Comparison of ENCODE assay signal across 24 cellular contexts in the genomic region with DNA sequence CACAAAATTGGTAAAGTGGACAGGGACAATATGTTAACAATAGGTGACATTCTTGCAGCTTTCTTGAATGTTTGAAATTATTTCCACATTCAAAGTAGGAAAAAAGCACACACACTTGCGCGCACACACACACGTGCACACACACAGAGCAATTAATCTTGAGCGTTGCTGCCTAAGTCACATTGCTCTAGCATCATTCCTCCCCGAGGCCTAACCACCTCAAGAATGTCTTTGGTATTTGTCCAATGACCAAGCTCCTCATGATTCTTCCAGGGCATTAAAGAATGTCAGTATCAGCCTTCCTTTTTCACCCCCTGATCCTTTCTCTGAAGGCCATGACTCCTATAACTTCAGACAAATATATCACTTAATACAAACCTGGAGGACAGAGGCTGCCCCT.
A peak's percentile ranks its signal among the peaks of the same experiment; 100 is the strongest.
DNase-seq lines count a peak whose midpoint lies in the region; ATAC-seq and TF ChIP-seq lines count a peak whose summit lies in the region.
"Had no signal": no experiment of that assay in that cellular context is flagged by ENCODE, and none has a peak within 500 bp of the region (broad histone marks: within the 10 kb centered on the region; RNA-seq: fewer than 3 reads in every experiment).

No MANE protein-coding gene starts in this region.

- H3K4me1 Mint-ChIP-seq in endothelial cell (ENCODE audit: unreplicated experiment): no peaks in the 10 kb centered on the region
- no peaks in the 10 kb centered on the region for H3K4me1 Mint-ChIP-seq in T-helper 2 cell treated with Interferon-gamma antibody and Interleukin-4, amounts not matched to agents 5 μg/mL and 100 μg/mL, for 36 hours (ENCODE audit: low read depth)
- H3K4me1 Mint-ChIP-seq: H9, IgD-negative memory B cell, neural progenitor cell had no signal

- TF ChIP-seq CTCF in endothelial cell (IDR thresholded peaks at IDR 0.05; ENCODE audit: unreplicated experiment): no peak

- H3K36me3 Mint-ChIP-seq in endothelial cell (ENCODE audit: low read depth, unreplicated experiment): no peaks in the 10 kb centered on the region
- H3K36me3 Mint-ChIP-seq in T-helper 2 cell treated with Interferon-gamma antibody and Interleukin-4, amounts not matched to agents 5 μg/mL and 100 μg/mL, for 36 hours (ENCODE audit: low read depth): no peaks in the 10 kb centered on the region
- H3K36me3 Mint-ChIP-seq: IgD-negative memory B cell, neural progenitor cell had no signal

- no peaks in the 10 kb centered on the region for H3K27me3 ChIP-seq in adipocyte (replicated peaks; ENCODE audit: control insufficient read depth, insufficient read depth, low read length)
- H3K27me3 ChIP-seq: gastrocnemius medialis, neural progenitor cell had no signal

- H3K27ac Mint-ChIP-seq in endothelial cell (ENCODE audit: unreplicated experiment): no peak overlapping the region
- no peak overlapping the region for H3K27ac Mint-ChIP-seq in T-helper 2 cell treated with Interferon-gamma antibody and Interleukin-4, amounts not matched to agents 5 μg/mL and 100 μg/mL, for 36 hours
- H3K27ac Mint-ChIP-seq: endodermal cell, H9, IgD-negative memory B cell, neural progenitor cell had no signal

- H3K9me3 ChIP-seq in adipocyte (ENCODE audit: control insufficient read depth, low read length): no peaks in the 10 kb centered on the region
- H3K9me3 ChIP-seq: gastrocnemius medialis, psoas muscle had no signal

- no peak overlapping the region for H3K9ac ChIP-seq in adipocyte (ENCODE audit: low read length)
- H3K9ac ChIP-seq: neural progenitor cell had no signal

- peak; percentile 73 for DNase-seq in GM03348 (ENCODE audit: low spot score)
- DNase-seq in adipocyte (ENCODE audit: low read depth): peak; percentile 51
- peak; percentile 61 for DNase-seq in fibroblast of peridontal ligament (ENCODE audit: extremely low read depth)
- peak; percentile 1 for DNase-seq in skeletal muscle cell (ENCODE audit: low read depth)
- no peak for DNase-seq in endothelial cell (ENCODE audit: low spot score)
- DNase-seq in T-helper 2 cell treated with Interferon-gamma antibody and Interleukin-4, amounts not matched to agents 5 μg/mL and 100 μg/mL, for 36 hours (ENCODE audit: low spot score): no peak
- no peak for DNase-seq in NOMO-1 (lab: John Stamatoyannopoulos, UW; ENCODE audit: unreplicated experiment in 2 of 2)
- DNase-seq: activated CD4-positive, alpha-beta T cell treated with anti-CD3 and anti-CD28 coated beads for 48 hours; activated CD8-positive, alpha-beta memory T cell treated with anti-CD3 and anti-CD28 coated beads, Interleukin-2, amount 50 U/mL, for 48 hours; activated effector memory CD4-positive, alpha-beta T cell treated with anti-CD3 and anti-CD28 coated beads, Interleukin-2, amount 50 U/mL, for 16 hours; amniotic stem cell; endodermal cell; gastrocnemius medialis; GDM1; H9; left cardiac atrium; midbrain; NCI-H1694 treated with DMSO at 0.1 percent for 48 hours; NCI-H446; psoas muscle; stimulated activated CD4-positive, alpha-beta T cell treated with anti-CD3 and anti-CD28 coated beads, Interleukin-4, amount 100 ng/mL, for 4 hours had no signal

- no peaks in the 10 kb centered on the region for H3K4me1 ChIP-seq in adipocyte (ENCODE audit: control insufficient read depth, insufficient read depth, low read length)
- H3K4me1 ChIP-seq: gastrocnemius medialis, neural progenitor cell, psoas muscle had no signal

- no peaks in the 10 kb centered on the region for H3K9me3 Mint-ChIP-seq in endothelial cell (ENCODE audit: unreplicated experiment)
- peaks cover 16% of the 10 kb centered on the region for H3K9me3 Mint-ChIP-seq in T-helper 2 cell treated with Interferon-gamma antibody and Interleukin-4, amounts not matched to agents 5 μg/mL and 100 μg/mL, for 36 hours

- H3K27me3 Mint-ChIP-seq in endothelial cell (ENCODE audit: unreplicated experiment): no peaks in the 10 kb centered on the region
- H3K27me3 Mint-ChIP-seq in T-helper 2 cell treated with Interferon-gamma antibody and Interleukin-4, amounts not matched to agents 5 μg/mL and 100 μg/mL, for 36 hours (ENCODE audit: low read depth): no peaks in the 10 kb centered on the region
- H3K27me3 Mint-ChIP-seq: IgD-negative memory B cell had no signal

- H3K36me3 ChIP-seq in adipocyte (ENCODE audit: control insufficient read depth, insufficient read depth, low read length, severe bottlenecking): no peaks in the 10 kb centered on the region
- H3K36me3 ChIP-seq: gastrocnemius medialis, neural progenitor cell had no signal

- H3K4me3 ChIP-seq in adipocyte (ENCODE audit: low read length) (no peak overlapping the region), skeletal muscle cell (ENCODE audit: low read depth, low read length) (no peak overlapping the region)
- H3K4me3 ChIP-seq: gastrocnemius medialis, neural progenitor cell, psoas muscle had no signal

- no peak overlapping the region for H3K4me3 Mint-ChIP-seq in endothelial cell (ENCODE audit: unreplicated experiment)
- H3K4me3 Mint-ChIP-seq in T-helper 2 cell treated with Interferon-gamma antibody and Interleukin-4, amounts not matched to agents 5 μg/mL and 100 μg/mL, for 36 hours: no peak overlapping the region
- H3K4me3 Mint-ChIP-seq: endodermal cell, H9, IgD-negative memory B cell, neural progenitor cell had no signal

- no peak for ATAC-seq in GM19467 (IDR thresholded peaks at IDR 0.05; ENCODE audit: unreplicated experiment)
- ATAC-seq: gastrocnemius medialis, left cardiac atrium, psoas muscle had no signal

Comparison
In these comparisons a context has a peak if more than half of its experiments do, and no peak if none do; other contexts are left out.
1. DNase-seq: peak in GM03348 (single experiment), adipocyte (single experiment), fibroblast of peridontal ligament (single experiment) and skeletal muscle cell (single experiment); none in endothelial cell (single experiment), T-helper 2 cell treated with Interferon-gamma antibody and Interleukin-4, amounts not matched to agents 5 μg/mL and 100 μg/mL, for 36 hours (single experiment) and NOMO-1 (0 of 2).